In genomic region chr16:50532576-50532975, GRCh38 we compare ENCODE assay signal across 28 cellular contexts.
"Had no signal": no experiment of that assay in that cellular context is flagged by ENCODE, and none has a peak within 500 bp of the region (broad histone marks: within the 10 kb centered on the region; RNA-seq: fewer than 3 reads in every experiment).

No MANE protein-coding gene starts in this region.

- H3K36me3 ChIP-seq: brain microvascular endothelial cell, SJCRH30 had no signal

- H3K27me3 ChIP-seq: brain microvascular endothelial cell, SJCRH30 had no signal

- H3K4me1 ChIP-seq: SJCRH30 had no signal

- H3K9me3 ChIP-seq: SJCRH30 had no signal

- H3K4me3 ChIP-seq: PC-9, SJCRH30, SK-N-MC had no signal

- H3K27ac ChIP-seq: brain microvascular endothelial cell, PC-9, RWPE1, SJCRH30, SK-N-MC had no signal

- ATAC-seq: activated CD8-positive, alpha-beta T cell treated with anti-CD3 and anti-CD28 coated beads, Interleukin-2, amount 10 ng/mL, durations not matched to agents 7 days and 5 days; activated naive CD8-positive, alpha-beta T cell treated with anti-CD3 and anti-CD28 coated beads, Interleukin-2, amount 50 U/mL, for 24 hours had no signal

- DNase-seq: activated CD4-positive, alpha-beta T cell treated with anti-CD3 and anti-CD28 coated beads, Interleukin-2, amount 10 ng/mL, durations not matched to agents 7 days and 5 days; activated CD4-positive, alpha-beta T cell treated with anti-CD3 and anti-CD28 coated beads, Interleukin-2, amount 50 U/mL, for 48 hours; activated CD8-positive, alpha-beta T cell treated with anti-CD3 and anti-CD28 coated beads, Interleukin-2, amount 10 ng/mL, durations not matched to agents 7 days and 5 days; activated effector memory CD4-positive, alpha-beta T cell treated with Interleukin-2 at 50 U/mL for 16 hours; activated naive CD4-positive, alpha-beta T cell treated with anti-CD3 and anti-CD28 coated beads, Interleukin-2, amount 10 ng/mL, durations not matched to agents 7 days and 5 days; activated naive CD8-positive, alpha-beta T cell treated with anti-CD3 and anti-CD28 coated beads, Interleukin-2, amount 50 U/mL, for 24 hours; activated T-cell treated with anti-CD3 and anti-CD28 coated beads, Interleukin-2, amount 50 U/mL, for 48 hours; aorta; brain microvascular endothelial cell; KG1; MM.1S; MV-4-11; NCI-H1092; NCI-H146; NCI-H187; NCI-H2029 treated with DMSO at 0.1 percent for 48 hours; NCI-H2107; NCI-H2171; NCI-H510A; NCI-H526; NCI-H748 treated with DMSO at 0.1 percent for 48 hours; NK-92 treated with Interleukin-12 subunit alpha and Interleukin-12 subunit beta, amount 100 ng/mL, for 24 hours; PC-9; Right ventricle myocardium superior; SJCRH30; T1000 had no signal
